14 cellular contexts compared by ENCODE assay signal in genomic region chr9:93621922-93622321, GRCh38. TPM values are rescaled to one million over a fixed set of nuclear protein-coding genes. Genes with fewer than 3 reads are reported as not detected.
A peak's percentile ranks its signal among the peaks of the same experiment; 100 is the strongest.
DNase-seq lines count a peak whose midpoint lies in the region; ATAC-seq, FAIRE-seq and TF ChIP-seq lines count a peak whose summit lies in the region.
"Had no signal": no experiment of that assay in that cellular context is flagged by ENCODE, and none has a peak within 500 bp of the region (broad histone marks: within the 10 kb centered on the region; RNA-seq: fewer than 3 reads in every experiment).

No MANE protein-coding gene starts in this region.

- POLR2A ChIA-PET in K562 (lab: Yijun Ruan, JAX) = interaction anchor here (0.7 kb wide), 1 partner anchor 8 kb away, joined by 3 read pairs; no protein-coding TSS in a partner anchor

- TF ChIP-seq CTCF in K562 (IDR thresholded peaks at IDR 0.05 in 2 of 3, conservative IDR thresholded peaks at IDR 0.05 in 1 of 3; ENCODE audit: insufficient read depth in 2 of 3, low read depth in 1 of 3, low read length in 3 of 3) = no peak

- no peak overlapping the region for H3K18ac ChIP-seq in mesenchymal stem cell (ENCODE audit: low read depth in 1 of 2, low read length in 2 of 2)

- peak overlapping the region in 1 of 2 experiments; percentile 61; a peak in 1 of 4 replicates for H3K9ac ChIP-seq in K562 (ENCODE audit: insufficient read depth in 1 of 2, low read depth in 2 of 2, low read length in 2 of 2)
- no peak overlapping the region for H3K9ac ChIP-seq in mesenchymal stem cell (ENCODE audit: low read length)
- H3K9ac ChIP-seq: BLaER1 treated with 17β-estradiol and CSF1 and Interleukin-3, amounts not matched to agents 10 nM and 100 nM had no signal

- no peak for TF ChIP-seq POLR2A in K562 (conservative IDR thresholded peaks at IDR 0.05)

- no peak overlapping the region for H3K4ac ChIP-seq in mesenchymal stem cell (ENCODE audit: low read depth in 1 of 2, low read length in 2 of 2)

- peak overlapping the region in 1 of 2 experiments; percentile 16 for H3K14ac ChIP-seq in mesenchymal stem cell (ENCODE audit: low read length in 2 of 2)

- H3K4me2 ChIP-seq in K562 (ENCODE audit: insufficient read depth, low read length) (no peak overlapping the region), mesenchymal stem cell (ENCODE audit: low read length, poor library complexity, severe bottlenecking) (no peak overlapping the region)
- H3K4me2 ChIP-seq: BLaER1 treated with 17β-estradiol and CSF1 and Interleukin-3, amounts not matched to agents 10 nM and 100 nM; GM23338 had no signal

- CTCF ChIA-PET in K562 (lab: Yijun Ruan, JAX; ENCODE audit: low intra/inter-chr PET ratio) = no interaction called here

- no peaks in the 10 kb centered on the region for H3K9me1 ChIP-seq in K562 (ENCODE audit: control insufficient read depth, insufficient read depth, low read length)

- no peak overlapping the region for H2BK120ac ChIP-seq in mesenchymal stem cell (ENCODE audit: low read depth, low read length)

- intact Hi-C loops in K562 (cut with micrococcal nuclease) = no loop called here
- intact Hi-C loops in aorta (cut with DNase I) = no loop called here

- H3K36me3 ChIP-seq in K562 (ENCODE audit: control insufficient read depth, insufficient read depth, low read length) (no peaks in the 10 kb centered on the region), mesenchymal stem cell (ENCODE audit: control insufficient read depth in 1 of 2, insufficient read depth in 2 of 2, low read depth in 1 of 2, low read length in 2 of 2) (peaks cover 6 to 10% of the 10 kb centered on the region in 2 experiments), aorta (ENCODE audit: control insufficient read depth in 1 of 2, insufficient read depth in 2 of 2, low read length in 1 of 2) (no peaks in the 10 kb centered on the region), small intestine (ENCODE audit: control insufficient read depth in 2 of 2, insufficient read depth in 2 of 2, low read length in 2 of 2) (no peaks in the 10 kb centered on the region)

- H4K8ac ChIP-seq in mesenchymal stem cell (ENCODE audit: low read length) = peak overlapping the region; percentile 69

- H3K9me3 ChIP-seq in K562 (replicated peaks; ENCODE audit: control insufficient read depth, insufficient read depth, low read depth, low read length) = no peaks in the 10 kb centered on the region
- no peaks in the 10 kb centered on the region for H3K9me3 ChIP-seq in mesenchymal stem cell (ENCODE audit: control insufficient read depth, low read length)
- no peaks in the 10 kb centered on the region for H3K9me3 ChIP-seq in aorta (ENCODE audit: control insufficient read depth, low read length)
- no peaks in the 10 kb centered on the region for H3K9me3 ChIP-seq in small intestine (ENCODE audit: control insufficient read depth, low read depth)

- BruUV-seq in K562 (replicated peaks; lab: Mats Ljungman, UMichigan) = no TSS peak

- peak overlapping the region; percentile 42 to 53 for H3K27ac Mint-ChIP-seq in activated naive CD4-positive, alpha-beta T cell treated with anti-CD3 and anti-CD28 coated beads, Interleukin-2, amount 50 U/mL, for 72 hours
- H3K27ac Mint-ChIP-seq: GM23338 had no signal

- no peak overlapping the region for H2BK5ac ChIP-seq in mesenchymal stem cell (ENCODE audit: low read depth, low read length, poor library complexity, severe bottlenecking)

- no peak overlapping the region for H2AK5ac ChIP-seq in mesenchymal stem cell (ENCODE audit: low read length, severe bottlenecking)

- H2AFZ ChIP-seq in K562 (ENCODE audit: low read depth, low read length) = no peak overlapping the region
- no peak overlapping the region for H2AFZ ChIP-seq in mesenchymal stem cell (ENCODE audit: low read depth, low read length)
- H2AFZ ChIP-seq: GM23338 had no signal

- TF ChIP-seq EP300 in K562 (IDR thresholded peaks at IDR 0.05; ENCODE audit: low read length) = no peak

- no peak overlapping the region for H3K23ac ChIP-seq in mesenchymal stem cell (ENCODE audit: low read length in 2 of 2)

- H3K4me3 ChIP-seq in K562 (no peak overlapping the region), mesenchymal stem cell (ENCODE audit: insufficient read depth in 1 of 2, low read depth in 1 of 2, low read length in 2 of 2) (no peak overlapping the region), aorta (ENCODE audit: low read length in 2 of 2) (no peak overlapping the region), small intestine (ENCODE audit: low read depth in 1 of 2, low read length in 2 of 2) (no peak overlapping the region)
- H3K4me3 ChIP-seq: BLaER1 treated with 17β-estradiol and CSF1 and Interleukin-3, amounts not matched to agents 10 nM and 100 nM; GM23338 had no signal

- no peak overlapping the region for H2BK15ac ChIP-seq in mesenchymal stem cell (ENCODE audit: low read depth, poor library complexity, severe bottlenecking)

- H4K91ac ChIP-seq in mesenchymal stem cell (ENCODE audit: low read length) = no peak overlapping the region

- no peaks in the 10 kb centered on the region for H3K9me3 Mint-ChIP-seq in activated naive CD4-positive, alpha-beta T cell treated with anti-CD3 and anti-CD28 coated beads, Interleukin-2, amount 50 U/mL, for 72 hours
- H3K9me3 Mint-ChIP-seq: GM23338 had no signal

- H3K79me1 ChIP-seq in mesenchymal stem cell (replicated peaks; ENCODE audit: low read length, poor library complexity, severe bottlenecking) = peaks cover 53% of the 10 kb centered on the region

- TF ChIP-seq RAD21 in K562 (CRISPR knock-in tag; conservative IDR thresholded peaks at IDR 0.05 in 1 of 2, IDR thresholded peaks at IDR 0.05 in 1 of 2) = no peak

- FAIRE-seq in K562 (lab: Jason Lieb, UNC) = peak; percentile 51
- FAIRE-seq in small intestine (lab: Jason Lieb, UNC) = no peak
- FAIRE-seq: GM18507 had no signal

- DNase-seq in activated naive CD4-positive, alpha-beta T cell treated with anti-CD3 and anti-CD28 coated beads, Interleukin-2, amount 50 U/mL, for 72 hours (ENCODE audit: low spot score in 2 of 2) = no peak
- no peak for DNase-seq in activated naive CD4-positive, alpha-beta T cell (lab: John Stamatoyannopoulos, UW)
- DNase-seq in K562 (ENCODE audit: extremely low read depth in 1 of 4, low spot score in 3 of 4) (peak in 1 of 4 experiments; percentile 10), mesenchymal stem cell (no peak), aorta (no peak), small intestine (no peak)
- DNase-seq: ACHN; CD4-positive, CD25-positive, alpha-beta regulatory T cell; DMS53; H7 had no signal

- H3K27ac ChIP-seq in K562 (ENCODE audit: extremely low read depth, low read depth, low read length) = no peak overlapping the region; the same call in 2 of the 3 replicates
- H3K27ac ChIP-seq in mesenchymal stem cell (ENCODE audit: low read length, poor library complexity, severe bottlenecking) = no peak overlapping the region
- no peak overlapping the region for H3K27ac ChIP-seq in aorta (ENCODE audit: low read depth in 1 of 2, low read length in 2 of 2)
- H3K27ac ChIP-seq in small intestine (ENCODE audit: low read depth in 1 of 2, low read length in 1 of 2) = no peak overlapping the region
- H3K27ac ChIP-seq: BLaER1 treated with 17β-estradiol and CSF1 and Interleukin-3, amounts not matched to agents 10 nM and 100 nM had no signal

- H3K4me1 ChIP-seq in K562 (replicated peaks in 1 of 2; ENCODE audit: control insufficient read depth in 2 of 2, insufficient read depth in 2 of 2, low read length in 2 of 2) (peaks cover 3 to 21% of the 10 kb centered on the region in 2 experiments; a peak in 3 of 5 replicates), mesenchymal stem cell (ENCODE audit: control insufficient read depth, insufficient read depth, low read depth, low read length) (peaks cover 5% of the 10 kb centered on the region), aorta (ENCODE audit: control insufficient read depth in 1 of 2, insufficient read depth in 2 of 2, low read length in 2 of 2) (no peaks in the 10 kb centered on the region), small intestine (ENCODE audit: control insufficient read depth in 2 of 2, insufficient read depth in 1 of 2, low read depth in 1 of 2, low read length in 1 of 2) (peaks cover 0 to 2% of the 10 kb centered on the region in 2 donors)

- H3K27me3 ChIP-seq in K562 (ENCODE audit: control insufficient read depth in 2 of 2, insufficient read depth in 2 of 2, low read length in 2 of 2) (no peaks in the 10 kb centered on the region), mesenchymal stem cell (ENCODE audit: control insufficient read depth in 1 of 2, insufficient read depth in 1 of 2, low read length in 2 of 2) (no peaks in the 10 kb centered on the region), aorta (ENCODE audit: control insufficient read depth in 1 of 2, insufficient read depth in 2 of 2, low read length in 1 of 2) (no peaks in the 10 kb centered on the region), small intestine (ENCODE audit: control insufficient read depth in 2 of 2, insufficient read depth in 2 of 2, low read length in 2 of 2) (no peaks in the 10 kb centered on the region)
- H3K27me3 ChIP-seq: BLaER1 treated with 17β-estradiol and CSF1 and Interleukin-3, amounts not matched to agents 10 nM and 100 nM had no signal

- peaks cover 5% of the 10 kb centered on the region; the same call in 1 of the 3 replicates for H3K79me2 ChIP-seq in K562 (ENCODE audit: control insufficient read depth, insufficient read depth, low read length)

- H3K36me3 Mint-ChIP-seq in activated naive CD4-positive, alpha-beta T cell treated with anti-CD3 and anti-CD28 coated beads, Interleukin-2, amount 50 U/mL, for 72 hours = no peaks in the 10 kb centered on the region

- in situ Hi-C loops in K562 (cut with MboI) = no loop called here

- no peak overlapping the region for H2BK12ac ChIP-seq in mesenchymal stem cell (ENCODE audit: low read length in 2 of 2)

- ATAC-seq in activated naive CD4-positive, alpha-beta T cell treated with anti-CD3 and anti-CD28 coated beads, Interleukin-2, amount 50 U/mL, for 72 hours = no peak
- ATAC-seq in K562 = peak; percentile 54; the same call in 2 of the 3 replicates
- peak; percentile 19 for ATAC-seq in aorta (ENCODE audit: low FRiP score)
- no peak for ATAC-seq in GM19452 (IDR thresholded peaks at IDR 0.05; ENCODE audit: unreplicated experiment)
- ATAC-seq: GM23338 had no signal

- peaks cover 4% of the 10 kb centered on the region; the same call in 1 of the 2 replicates for H4K20me1 ChIP-seq in K562 (replicated peaks; ENCODE audit: control insufficient read depth, insufficient read depth, low read length)

- 59% methylated on average over 4 of the region's 4 CpGs for WGBS in K562 (ENCODE audit: insufficient coverage, low coverage, missing lambda C conversion rate)
- 96% methylated on average over 4 of the region's 4 CpGs for WGBS in mesenchymal stem cell
- 93 to 95% methylated on average over 4 of the region's 4 CpGs for WGBS in aorta, 2 donors
- 96 to 98% (median 96%) methylated on average over 4 of the region's 4 CpGs for WGBS in small intestine, 3 donors

RNA-seq across cellular contexts. Expression of gene PHF2, which starts 45.5 kb away (rescaled TPM):
- total RNA-seq in activated naive CD4-positive, alpha-beta T cell treated with anti-CD3 and anti-CD28 coated beads, Interleukin-2, amount 50 U/mL, for 72 hours = 10 to 100 TPM; 12.3 to 15.5 TPM
- total RNA-seq in K562 (2011; cell fraction: chromatin; rRNA removed; ENCODE audit: low replicate concordance) = 9.8 and 15.0 TPM in 2 replicates
- 8.3 and 9.2 TPM in 2 replicates for total RNA-seq in K562 (2011; cell fraction: nucleolus; rRNA removed)
- 7.5 and 7.8 TPM in 2 replicates for total RNA-seq in K562 (2011; cell fraction: nucleoplasm; rRNA removed)
- total RNA-seq in K562 (2014; rRNA removed) (8.1 and 10.0 TPM in 2 replicates), K562 (2014; rRNA removed; fragmentation: Illumina TruSeq; extraction: Trizol) (4.9 and 5.0 TPM in 2 replicates), K562 (2015; rRNA removed; fragmentation: Illumina TruSeq; extraction: Trizol) (7.7 and 8.1 TPM in 2 replicates), K562 (2021) (13.2 and 14.4 TPM in 2 replicates), aorta (10 to 100 TPM; 29.2 to 32.4 TPM)
- polyA plus RNA-seq in K562 (2011; rRNA removed) (5.0 and 5.8 TPM in 2 replicates), K562 (2014; fragmentation: Illumina TruSeq; extraction: Trizol) (9.7 and 9.8 TPM in 2 replicates), K562 (2014; fragmentation: Nextera tagmentation; extraction: Ambion mirVana) (under 1 TPM; 0.37 to 0.60 TPM), K562 (2014; rRNA removed) (9.9 and 10.2 TPM in 2 replicates), aorta (10 to 100 TPM; 10.3 to 26.7 TPM), small intestine (10 to 100 TPM in 2 of 3 donors, 1 to 10 TPM in 1; 8.6 to 14.9 (median 10.7) TPM)
- polyA plus RNA-seq in K562 (2011; cell fraction: cytosol; rRNA removed) = 3.4 and 3.9 TPM in 2 replicates
- polyA plus RNA-seq in K562 (2011; cell fraction: nucleus; rRNA removed) = 13.3 and 13.8 TPM in 2 replicates
- polyA plus RNA-seq in K562 (2012) = 10.2 and 11.8 TPM in 2 replicates
- 3.5 and 3.7 TPM in 2 replicates for polyA minus RNA-seq in K562 (2011; rRNA and poly(A)+ RNA removed)
- polyA minus RNA-seq in K562 (2011; cell fraction: cytosol; rRNA and poly(A)+ RNA removed) = 3.8 and 5.7 TPM in 2 replicates
- polyA minus RNA-seq in K562 (2011; cell fraction: nucleus; rRNA and poly(A)+ RNA removed) = 4.6 and 6.3 TPM in 2 replicates
- polyA plus RNA-seq in mesenchymal stem cell (2013, experiment 1 of 2) = 13.5 TPM
- 13.2 TPM for polyA plus RNA-seq in mesenchymal stem cell (2013, experiment 2 of 2)

Comparison
In these comparisons a context has a peak if more than half of its experiments do, and no peak if none do; other contexts are left out.
1. ATAC-seq: peak in K562 (single experiment) and aorta (single experiment); none in activated naive CD4-positive, alpha-beta T cell treated with anti-CD3 and anti-CD28 coated beads, Interleukin-2, amount 50 U/mL, for 72 hours (0 of 2) and GM19452 (single experiment).